28 cellular contexts compared by ENCODE assay signal in genomic region chr13:105928048-105928447, GRCh38.
"Had no signal": no experiment of that assay in that cellular context is flagged by ENCODE, and none has a peak within 500 bp of the region (broad histone marks: within the 10 kb centered on the region; RNA-seq: fewer than 3 reads in every experiment).

No MANE protein-coding gene starts in this region.

- H3K36me3 ChIP-seq: esophagus muscularis mucosa, gastrocnemius medialis had no signal

- ATAC-seq: activated T-cell treated with anti-CD3 and anti-CD28 coated beads, Interleukin-2, amount 50 U/mL, for 72 hours; body of pancreas; effector memory CD8-positive, alpha-beta T cell; foreskin keratinocyte; gastrocnemius medialis; WTC11 had no signal

- H3K27ac ChIP-seq: body of pancreas, esophagus muscularis mucosa, foreskin keratinocyte, gastrocnemius medialis, VCaP had no signal

- H3K9me3 ChIP-seq: body of pancreas, esophagus muscularis mucosa, gastrocnemius medialis had no signal

- H3K4me1 ChIP-seq: body of pancreas, esophagus muscularis mucosa, gastrocnemius medialis had no signal

- H3K27me3 ChIP-seq: body of pancreas, esophagus muscularis mucosa, foreskin keratinocyte, gastrocnemius medialis had no signal

- DNase-seq: activated CD4-positive, alpha-beta memory T cell treated with anti-CD3 and anti-CD28 coated beads, Interleukin-2, amount 10 ng/mL, durations not matched to agents 7 days and 5 days; activated CD4-positive, alpha-beta T cell treated with anti-CD3 and anti-CD28 coated beads for 1 hour; activated CD4-positive, alpha-beta T cell treated with anti-CD3 and anti-CD28 coated beads for 4 hours; activated CD4-positive, alpha-beta T cell treated with anti-CD3 and anti-CD28 coated beads, Interleukin-2, amount 10 ng/mL, durations not matched to agents 7 days and 5 days; activated CD4-positive, alpha-beta T cell treated with anti-CD3 and anti-CD28 coated beads, Interleukin-2, amount 50 U/mL, for 4 hours; activated CD8-positive, alpha-beta memory T cell treated with anti-CD3 and anti-CD28 coated beads, Interleukin-2, amount 50 U/mL, for 48 hours; activated gamma-delta T cell; activated naive CD4-positive, alpha-beta T cell; activated naive CD4-positive, alpha-beta T cell treated with anti-CD3 and anti-CD28 coated beads, Interleukin-2, amount 50 U/mL, for 16 hours; activated T-cell treated with anti-CD3 and anti-CD28 coated beads for 4 hours; activated T-cell treated with anti-CD3 and anti-CD28 coated beads, Interleukin-2, amount 50 U/mL, for 24 hours; activated T-cell treated with anti-CD3 and anti-CD28 coated beads, Interleukin-2, amount 50 U/mL, for 72 hours; amniotic stem cell; anterior cingulate cortex; body of pancreas; caudate nucleus; cortex of kidney; dermis blood vessel endothelial cell; effector CD4-positive, alpha-beta T cell; effector memory CD8-positive, alpha-beta T cell; erythroblast; foreskin keratinocyte; gastrocnemius medialis; glutamatergic neuron; T-helper 2 cell had no signal

- H3K4me3 ChIP-seq: body of pancreas, esophagus muscularis mucosa, gastrocnemius medialis had no signal
